In the genomic region with DNA sequence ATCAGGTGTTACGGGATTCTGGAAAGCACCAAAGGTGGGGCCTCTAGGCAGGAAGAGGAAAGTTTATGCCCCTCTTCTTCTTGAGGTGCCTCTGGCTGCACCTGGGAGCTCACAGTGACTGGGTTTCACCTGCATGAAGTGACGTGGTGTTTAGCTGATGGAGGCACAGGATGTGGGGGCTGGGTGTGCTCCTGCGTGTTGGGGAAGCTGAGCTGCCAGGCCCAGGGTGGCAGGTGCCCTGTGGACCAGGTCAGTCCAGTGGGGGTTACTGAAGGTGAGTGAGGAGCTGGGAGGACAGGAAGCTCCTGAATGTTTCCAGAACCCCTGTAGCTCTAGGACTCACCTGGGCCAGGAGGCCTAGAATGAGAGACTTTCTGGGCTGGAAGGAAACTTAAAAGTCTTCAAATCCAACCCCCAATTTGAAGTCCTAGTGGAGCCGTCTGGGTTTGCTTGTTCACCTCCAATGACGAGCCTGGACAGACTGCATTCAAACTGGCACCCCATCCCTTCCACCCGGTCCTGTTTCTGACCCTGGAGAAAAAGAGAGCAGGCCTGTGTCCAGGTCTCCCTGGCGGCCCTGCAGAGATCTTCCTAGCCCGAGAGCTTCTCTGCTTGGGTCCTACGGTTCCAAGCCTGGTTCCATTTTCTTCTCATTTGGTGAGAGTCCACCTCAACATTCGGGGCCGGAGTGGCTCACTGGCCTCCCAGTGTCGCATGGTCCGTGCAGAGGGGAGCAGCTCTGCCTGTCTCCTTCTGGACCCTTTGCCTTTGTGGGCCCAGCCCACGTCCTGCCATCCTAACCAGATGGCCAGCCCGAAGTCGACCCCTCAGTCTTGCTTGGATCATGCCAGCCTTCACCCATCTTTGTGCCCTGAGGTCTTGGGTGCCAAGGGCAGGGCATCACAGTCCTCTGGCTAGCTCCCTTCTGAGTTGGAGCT, we compare ENCODE assay signal across 1 cellular context.
TF ChIP-seq lines count a peak whose summit lies in the region.

No MANE protein-coding gene starts in this region.

TF ChIP-seq in IMR-90, 13 proteins besides CTCF, POLR2A, EP300 and RAD21:
- TF ChIP-seq, protein P1, sequence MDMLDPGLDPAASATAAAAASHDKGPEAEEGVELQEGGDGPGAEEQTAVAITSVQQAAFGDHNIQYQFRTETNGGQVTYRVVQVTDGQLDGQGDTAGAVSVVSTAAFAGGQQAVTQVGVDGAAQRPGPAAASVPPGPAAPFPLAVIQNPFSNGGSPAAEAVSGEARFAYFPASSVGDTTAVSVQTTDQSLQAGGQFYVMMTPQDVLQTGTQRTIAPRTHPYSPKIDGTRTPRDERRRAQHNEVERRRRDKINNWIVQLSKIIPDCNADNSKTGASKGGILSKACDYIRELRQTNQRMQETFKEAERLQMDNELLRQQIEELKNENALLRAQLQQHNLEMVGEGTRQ (IDR thresholded peaks at IDR 0.05; ENCODE audit: low read depth, low read length), result no peak
- TF ChIP-seq MAZ (IDR thresholded peaks at IDR 0.05; ENCODE audit: borderline replicate concordance, low read depth, low read length) (no peak), BHLHE40 (IDR thresholded peaks at IDR 0.05; ENCODE audit: low read depth, low read length) (no peak), NFE2L2 (IDR thresholded peaks at IDR 0.05; ENCODE audit: low read depth, low read length) (no peak), RCOR1 (IDR thresholded peaks at IDR 0.05; ENCODE audit: insufficient replicate concordance, low read length) (no peak), FOS (IDR thresholded peaks at IDR 0.05; ENCODE audit: low read depth, low read length) (no peak), MAFK (IDR thresholded peaks at IDR 0.05; ENCODE audit: low read depth, low read length) (no peak), CHD1 (IDR thresholded peaks at IDR 0.05; ENCODE audit: low read depth, low read length) (no peak), MXI1 (IDR thresholded peaks at IDR 0.05; ENCODE audit: borderline replicate concordance, low read depth, low read length) (no peak), RFX5 (IDR thresholded peaks at IDR 0.05; ENCODE audit: low read depth, low read length) (no peak), SMC3 (IDR thresholded peaks at IDR 0.05; ENCODE audit: low read depth, low read length) (no peak), CEBPB (IDR thresholded peaks at IDR 0.05; ENCODE audit: low read depth, low read length) (no peak)
- TF ChIP-seq, protein P2, sequence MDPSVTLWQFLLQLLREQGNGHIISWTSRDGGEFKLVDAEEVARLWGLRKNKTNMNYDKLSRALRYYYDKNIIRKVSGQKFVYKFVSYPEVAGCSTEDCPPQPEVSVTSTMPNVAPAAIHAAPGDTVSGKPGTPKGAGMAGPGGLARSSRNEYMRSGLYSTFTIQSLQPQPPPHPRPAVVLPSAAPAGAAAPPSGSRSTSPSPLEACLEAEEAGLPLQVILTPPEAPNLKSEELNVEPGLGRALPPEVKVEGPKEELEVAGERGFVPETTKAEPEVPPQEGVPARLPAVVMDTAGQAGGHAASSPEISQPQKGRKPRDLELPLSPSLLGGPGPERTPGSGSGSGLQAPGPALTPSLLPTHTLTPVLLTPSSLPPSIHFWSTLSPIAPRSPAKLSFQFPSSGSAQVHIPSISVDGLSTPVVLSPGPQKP (IDR thresholded peaks at IDR 0.05; ENCODE audit: borderline replicate concordance, low read depth, low read length), result no peak
